20 cellular contexts compared by ENCODE assay signal in the genomic region with DNA sequence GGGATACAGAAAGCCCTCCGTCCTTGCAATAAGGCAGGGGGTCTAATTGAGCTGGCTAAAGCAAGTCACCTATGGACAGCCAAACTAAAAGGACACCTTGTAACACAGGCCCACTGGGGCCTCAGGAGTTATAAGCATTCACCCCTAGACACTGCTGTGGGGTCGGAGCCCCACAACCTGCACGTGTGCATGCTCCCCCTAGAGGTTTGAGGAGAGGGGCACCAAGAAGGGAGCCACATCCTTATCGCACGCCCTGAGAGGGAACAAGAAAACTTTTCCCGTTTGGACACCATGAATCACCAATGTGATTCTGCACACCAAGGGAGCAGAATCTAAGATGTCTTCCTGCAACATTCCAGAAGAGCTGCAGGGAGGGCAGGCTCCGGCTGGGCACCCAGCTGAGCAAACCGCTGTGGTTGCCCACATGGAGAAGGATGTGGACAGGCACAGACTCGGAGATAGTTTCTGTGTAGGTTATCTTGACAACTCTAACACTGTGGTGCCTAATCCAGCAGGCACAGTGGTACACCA.
DNase-seq lines count a peak whose midpoint lies in the region; ATAC-seq, FAIRE-seq and TF ChIP-seq lines count a peak whose summit lies in the region.
"Had no signal": no experiment of that assay in that cellular context is flagged by ENCODE, and none has a peak within 500 bp of the region (broad histone marks: within the 10 kb centered on the region; RNA-seq: fewer than 3 reads in every experiment).

No MANE protein-coding gene starts in this region.

- H3K27me3 ChIP-seq in MM.1S (replicated peaks; ENCODE audit: insufficient read depth, low read length) = no peaks in the 10 kb centered on the region
- H3K27me3 ChIP-seq in ovary = no peaks in the 10 kb centered on the region
- H3K27me3 ChIP-seq: BLaER1 treated with 17β-estradiol and CSF1 and Interleukin-3, amounts not matched to agents 10 nM and 100 nM; colonic mucosa had no signal

- H3K9ac ChIP-seq in MM.1S (ENCODE audit: low read length) = no peak overlapping the region
- H3K9ac ChIP-seq: BLaER1 treated with 17β-estradiol and CSF1 and Interleukin-3, amounts not matched to agents 10 nM and 100 nM; parathyroid adenoma had no signal

- intact Hi-C loops in ovary (cut with DNase I) = no loop called here

- FAIRE-seq in urothelium cell line (lab: Jason Lieb, UNC) = peak; percentile 56

- H3K4me3 ChIP-seq in MM.1S (ENCODE audit: low read length) = no peak overlapping the region
- no peak overlapping the region for H3K4me3 ChIP-seq in ovary
- H3K4me3 ChIP-seq: BLaER1 treated with 17β-estradiol and CSF1 and Interleukin-3, amounts not matched to agents 10 nM and 100 nM; colonic mucosa had no signal

- H3K36me3 ChIP-seq in MM.1S (replicated peaks; ENCODE audit: insufficient read depth, low read length) (no peaks in the 10 kb centered on the region), ovary (no peaks in the 10 kb centered on the region)
- H3K36me3 ChIP-seq: BLaER1 treated with 17β-estradiol and CSF1 and Interleukin-3, amounts not matched to agents 10 nM and 100 nM; colonic mucosa had no signal

- H3K9me3 ChIP-seq in MM.1S (replicated peaks; ENCODE audit: insufficient read depth, low read length) (no peaks in the 10 kb centered on the region), ovary (no peaks in the 10 kb centered on the region)
- H3K9me3 ChIP-seq: colonic mucosa had no signal

- TF ChIP-seq CTCF in GM12872 (IDR thresholded peaks at IDR 0.05; ENCODE audit: insufficient read depth, low read depth, low read length) (peak; percentile 29; the same call in 2 of the 3 replicates), MM.1S (IDR thresholded peaks at IDR 0.05; ENCODE audit: low read length) (0 out of 2 replicates have a peak, but pooled peaks have one; percentile 7), WTC11 (IDR thresholded peaks at IDR 0.05) (peak; percentile 29; the same call in 1 of the 2 replicates), ovary (IDR thresholded peaks at IDR 0.05) (no peak)

- no peak for TF ChIP-seq POLR2A in ovary (IDR thresholded peaks at IDR 0.05)

- peaks cover 9% of the 10 kb centered on the region for H3F3A ChIP-seq in MM.1S (ENCODE audit: insufficient read depth, low read length)

- H3K4me3 Mint-ChIP-seq in WTC11 = no peak overlapping the region
- H3K4me3 Mint-ChIP-seq: activated CD8-positive, alpha-beta T cell treated with anti-CD3 and anti-CD28 coated beads, Interleukin-2, amount 10 ng/mL, durations not matched to agents 7 days and 5 days; activated T-cell treated with anti-CD3 and anti-CD28 coated beads, Interleukin-2, amount 50 U/mL, for 4 hours; memory B cell; naive thymus-derived CD4-positive, alpha-beta T cell; T-cell had no signal

- H4K20me1 ChIP-seq in MM.1S (ENCODE audit: insufficient read depth, low read length) = no peaks in the 10 kb centered on the region
- H4K20me1 ChIP-seq: BLaER1 treated with 17β-estradiol and CSF1 and Interleukin-3, amounts not matched to agents 10 nM and 100 nM had no signal

- peaks cover 9% of the 10 kb centered on the region for H3K4me1 ChIP-seq in MM.1S (ENCODE audit: low read length)
- no peaks in the 10 kb centered on the region for H3K4me1 ChIP-seq in ovary (ENCODE audit: insufficient read depth)
- H3K4me1 ChIP-seq: colonic mucosa, parathyroid adenoma had no signal

- no peak overlapping the region for H3K27ac Mint-ChIP-seq in WTC11
- H3K27ac Mint-ChIP-seq: activated CD8-positive, alpha-beta T cell treated with anti-CD3 and anti-CD28 coated beads, Interleukin-2, amount 10 ng/mL, durations not matched to agents 7 days and 5 days; activated naive CD4-positive, alpha-beta T cell treated with anti-CD3 and anti-CD28 coated beads, Interleukin-2, amount 50 U/mL, for 72 hours; memory B cell; naive thymus-derived CD4-positive, alpha-beta T cell; T-cell had no signal

- no peaks in the 10 kb centered on the region for H3K36me3 Mint-ChIP-seq in WTC11
- H3K36me3 Mint-ChIP-seq: activated naive CD4-positive, alpha-beta T cell treated with anti-CD3 and anti-CD28 coated beads, Interleukin-2, amount 50 U/mL, for 72 hours; memory B cell; naive thymus-derived CD4-positive, alpha-beta T cell; T-cell had no signal

- WGBS in ovary, 3 donors = 82 to 83% (median 82%) methylated on average over 9 of the region's 9 CpGs

- ATAC-seq in WTC11 = peak; percentile 90
- ATAC-seq: activated CD8-positive, alpha-beta T cell treated with anti-CD3 and anti-CD28 coated beads, Interleukin-2, amount 10 ng/mL, durations not matched to agents 7 days and 5 days; activated naive CD4-positive, alpha-beta T cell treated with anti-CD3 and anti-CD28 coated beads, Interleukin-2, amount 50 U/mL, for 72 hours; activated T-cell treated with anti-CD3 and anti-CD28 coated beads, Interleukin-2, amount 50 U/mL, for 4 hours; naive thymus-derived CD4-positive, alpha-beta T cell; T-cell had no signal

- CTCF ChIA-PET in WTC11 (lab: Charles Lee) = interaction anchor here (1.0 kb wide), 1 partner anchor 24 kb away, joined by 3 read pairs; no protein-coding TSS in a partner anchor

- DNase-seq in MM.1S (no peak), WTC11 (ENCODE audit: low spot score) (peak; percentile 21), urothelium cell line (ENCODE audit: low spot score) (no peak), cerebellar cortex (ENCODE audit: low spot score) (no peak), C1 segment of cervical spinal cord (lab: John Stamatoyannopoulos, UW) (no peak), ovary (no peak)
- DNase-seq: activated CD8-positive, alpha-beta T cell treated with anti-CD3 and anti-CD28 coated beads, Interleukin-2, amount 10 ng/mL, durations not matched to agents 7 days and 5 days; activated T-cell treated with anti-CD3 and anti-CD28 coated beads, Interleukin-2, amount 50 U/mL, for 4 hours; colonic mucosa; naive thymus-derived CD4-positive, alpha-beta T cell; NCI-H187; NCI-H345; NK-92 treated with Interleukin-12 subunit alpha and Interleukin-12 subunit beta, amount 100 ng/mL, for 24 hours; stimulated activated CD4-positive, alpha-beta T cell treated with anti-CD3 and anti-CD28 coated beads, Interleukin-4, amount 100 ng/mL, for 24 hours; T-cell had no signal

- no peak overlapping the region for H3K4me2 ChIP-seq in MM.1S (ENCODE audit: low read depth, low read length)

- TF ChIP-seq EP300 in ovary (IDR thresholded peaks at IDR 0.05) = no peak

- H2AFZ ChIP-seq in MM.1S (ENCODE audit: low read length) = no peak overlapping the region
- H2AFZ ChIP-seq: parathyroid adenoma had no signal

- no peaks in the 10 kb centered on the region for H3K9me2 ChIP-seq in MM.1S (replicated peaks; ENCODE audit: insufficient read depth, low read length)

- H3K79me2 ChIP-seq in MM.1S (ENCODE audit: low read length) = no peaks in the 10 kb centered on the region
- H3K79me2 ChIP-seq: parathyroid adenoma had no signal

- H3K27me3 Mint-ChIP-seq in WTC11 (ENCODE audit: low read depth) = no peaks in the 10 kb centered on the region; the same call in 1 of the 2 replicates
- H3K27me3 Mint-ChIP-seq: naive thymus-derived CD4-positive, alpha-beta T cell; T-cell had no signal

- H3K9me3 Mint-ChIP-seq in WTC11 = no peaks in the 10 kb centered on the region
- H3K9me3 Mint-ChIP-seq: activated naive CD4-positive, alpha-beta T cell treated with anti-CD3 and anti-CD28 coated beads, Interleukin-2, amount 50 U/mL, for 72 hours; activated T-cell treated with anti-CD3 and anti-CD28 coated beads, Interleukin-2, amount 50 U/mL, for 4 hours; naive thymus-derived CD4-positive, alpha-beta T cell; T-cell had no signal

- no peaks in the 10 kb centered on the region for H3K4me1 Mint-ChIP-seq in WTC11

- POLR2A ChIA-PET in WTC11 (lab: Charles Lee) = no interaction called here

- H3K27ac ChIP-seq in MM.1S (ENCODE audit: low read length) = no peak overlapping the region
- H3K27ac ChIP-seq in ovary = no peak overlapping the region
- H3K27ac ChIP-seq: BLaER1 treated with 17β-estradiol and CSF1 and Interleukin-3, amounts not matched to agents 10 nM and 100 nM; colonic mucosa; parathyroid adenoma had no signal

TF ChIP-seq in WTC11, 78 proteins besides CTCF, POLR2A, EP300 and RAD21 (continues in another document):
- TF ChIP-seq ZNF671 (CRISPR knock-in tag; IDR thresholded peaks at IDR 0.05) (no peak), TP53 (CRISPR knock-in tag; IDR thresholded peaks at IDR 0.05) (no peak), STAT6 (CRISPR knock-in tag; conservative IDR thresholded peaks at IDR 0.05; ENCODE audit: low read depth) (no peak), CREB1 (CRISPR knock-in tag; IDR thresholded peaks at IDR 0.05) (no peak), FOXP1 (CRISPR knock-in tag; IDR thresholded peaks at IDR 0.05; ENCODE audit: borderline replicate concordance) (no peak), JAZF1 (CRISPR knock-in tag; IDR thresholded peaks at IDR 0.05) (no peak)
- TF ChIP-seq, protein P1, sequence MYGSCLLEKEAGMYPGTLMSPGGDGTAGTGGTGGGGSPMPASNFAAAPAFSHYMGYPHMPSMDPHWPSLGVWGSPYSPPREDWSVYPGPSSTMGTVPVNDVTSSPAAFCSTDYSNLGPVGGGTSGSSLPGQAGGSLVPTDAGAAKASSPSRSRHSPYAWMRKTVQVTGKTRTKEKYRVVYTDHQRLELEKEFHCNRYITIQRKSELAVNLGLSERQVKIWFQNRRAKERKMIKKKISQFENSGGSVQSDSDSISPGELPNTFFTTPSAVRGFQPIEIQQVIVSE (CRISPR knock-in tag; IDR thresholded peaks at IDR 0.05; ENCODE audit: borderline replicate concordance) = no peak

Comparison
In these comparisons a context has a peak if more than half of its experiments do, and no peak if none do; other contexts are left out.
1. CTCF ChIP-seq: peak in GM12872 (single experiment), MM.1S (single experiment) and WTC11 (single experiment); none in ovary (0 of 3).